Comparison of ENCODE assay signal across 8 cellular contexts in the genomic region with DNA sequence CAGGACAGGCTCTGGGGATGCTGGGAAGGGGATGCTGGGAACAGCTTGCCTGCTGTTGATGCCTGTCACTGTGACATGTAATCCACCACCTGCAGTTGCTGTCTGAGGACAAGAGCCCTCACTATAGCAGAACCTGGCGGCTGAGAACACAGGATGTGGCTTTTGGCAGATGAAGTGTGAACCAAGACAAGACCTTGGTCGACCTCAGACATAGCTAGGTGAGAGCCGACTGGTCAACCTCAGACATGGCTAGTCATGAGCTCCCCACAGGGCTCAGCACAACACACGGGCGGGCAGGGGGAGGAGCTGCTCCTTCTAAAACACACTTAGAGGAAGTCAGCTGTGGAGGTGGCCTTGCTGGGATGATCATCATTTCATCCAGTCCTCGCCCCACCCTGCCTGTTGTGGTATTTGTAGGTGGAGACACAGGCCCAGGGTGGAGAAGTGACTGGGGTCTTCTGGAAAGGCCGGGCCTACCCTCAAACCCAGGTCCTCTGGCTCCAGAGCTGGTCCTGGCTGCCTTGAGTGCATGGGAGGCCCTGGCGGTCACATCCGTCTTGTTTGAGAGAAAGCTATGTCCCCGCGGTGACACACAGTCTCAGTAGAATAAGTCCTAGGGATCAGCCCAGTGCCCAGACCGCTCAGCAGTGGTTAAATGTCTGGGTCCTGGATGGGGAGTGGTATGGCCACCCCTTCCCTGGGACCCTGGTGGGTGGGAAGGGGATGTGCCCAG. TPM values are rescaled to one million over a fixed set of nuclear protein-coding genes. Genes with fewer than 3 reads are reported as not detected.
DNase-seq lines count a peak whose midpoint lies in the region; ATAC-seq and TF ChIP-seq lines count a peak whose summit lies in the region.

No MANE protein-coding gene starts in this region.

- no peaks in the 10 kb centered on the region for H3K36me3 ChIP-seq in suprapubic skin

- H3K27ac Mint-ChIP-seq in stimulated activated effector memory CD8-positive, alpha-beta T cell treated with anti-CD3 and anti-CD28 coated beads, Interleukin-12 subunit alpha, Interleukin-12 subunit beta, amount 100 ng/mL, for 72 hours, result peak overlapping the region; percentile 94

- H3K4me3 Mint-ChIP-seq in stimulated activated effector memory CD8-positive, alpha-beta T cell treated with anti-CD3 and anti-CD28 coated beads, Interleukin-12 subunit alpha, Interleukin-12 subunit beta, amount 100 ng/mL, for 72 hours, result peak overlapping the region; percentile 73

- no peak for TF ChIP-seq POLR2A in suprapubic skin (IDR thresholded peaks at IDR 0.05)

- no peak overlapping the region for H3K27ac ChIP-seq in suprapubic skin

- no peak overlapping the region for H3K4me3 ChIP-seq in suprapubic skin

- no peak for TF ChIP-seq CTCF in suprapubic skin (IDR thresholded peaks at IDR 0.05)

- 55% methylated on average over 2 of the region's 12 CpGs for WGBS in suprapubic skin

- H3K9me3 Mint-ChIP-seq in stimulated activated effector memory CD8-positive, alpha-beta T cell treated with anti-CD3 and anti-CD28 coated beads, Interleukin-12 subunit alpha, Interleukin-12 subunit beta, amount 100 ng/mL, for 72 hours, result no peaks in the 10 kb centered on the region

- peaks cover 60% of the 10 kb centered on the region for H3K4me1 Mint-ChIP-seq in stimulated activated effector memory CD8-positive, alpha-beta T cell treated with anti-CD3 and anti-CD28 coated beads, Interleukin-12 subunit alpha, Interleukin-12 subunit beta, amount 100 ng/mL, for 72 hours

- TF ChIP-seq EP300 in suprapubic skin (IDR thresholded peaks at IDR 0.05), result no peak

- H3K9me3 ChIP-seq in suprapubic skin, result no peaks in the 10 kb centered on the region

- DNase-seq in NCI-H524 treated with DMSO at 0.1 percent for 48 hours (lab: John Stamatoyannopoulos, UW) (peak; percentile 29), left kidney (ENCODE audit: low read depth, low spot score) (peak; percentile 55), NCI-H2227 treated with DMSO at 0.1 percent for 48 hours (lab: John Stamatoyannopoulos, UW) (no peak), suprapubic skin (ENCODE audit: low spot score in 2 of 2) (no peak)
- peak; percentile 78 for DNase-seq in activated CD8-positive, alpha-beta memory T cell treated with anti-CD3 and anti-CD28 coated beads, Interleukin-2, amount 50 U/mL, for 4 hours
- DNase-seq in stimulated activated effector memory CD8-positive, alpha-beta T cell treated with anti-CD3 and anti-CD28 coated beads, Interleukin-12 subunit alpha, Interleukin-12 subunit beta, amount 100 ng/mL, for 72 hours (ENCODE audit: low spot score in 2 of 2), result peak; percentile 69 to 91

- H3K4me1 ChIP-seq in suprapubic skin, result peaks cover 12% of the 10 kb centered on the region

- peak; percentile 90 for ATAC-seq in GM18867 (IDR thresholded peaks at IDR 0.05; ENCODE audit: unreplicated experiment)
- ATAC-seq in HG02885 (IDR thresholded peaks at IDR 0.05; ENCODE audit: poor library complexity, unreplicated experiment), result peak; percentile 92
- ATAC-seq in stimulated activated effector memory CD8-positive, alpha-beta T cell treated with anti-CD3 and anti-CD28 coated beads, Interleukin-12 subunit alpha, Interleukin-12 subunit beta, amount 100 ng/mL, for 72 hours, result peak; percentile 99

- H3K36me3 Mint-ChIP-seq in stimulated activated effector memory CD8-positive, alpha-beta T cell treated with anti-CD3 and anti-CD28 coated beads, Interleukin-12 subunit alpha, Interleukin-12 subunit beta, amount 100 ng/mL, for 72 hours, result peaks cover 18% of the 10 kb centered on the region

- H3K27me3 ChIP-seq in suprapubic skin, result no peaks in the 10 kb centered on the region

RNA-seq across cellular contexts. Expression of gene SUSD3, which starts 6.1 kb away (rescaled TPM):
- total RNA-seq in suprapubic skin, result 1 to 10 TPM; 2.8 to 6.4 (median 5.1) TPM

RNA-seq across cellular contexts. Expression of gene CARD19, which starts 31.5 kb away (rescaled TPM):
- total RNA-seq in suprapubic skin, result 10 to 100 TPM; 43.2 to 63.6 (median 54.3) TPM

Comparison
In these comparisons a context has a peak if more than half of its experiments do, and no peak if none do; other contexts are left out.
1. DNase-seq: peak in NCI-H524 treated with DMSO at 0.1 percent for 48 hours (single experiment), activated CD8-positive, alpha-beta memory T cell treated with anti-CD3 and anti-CD28 coated beads, Interleukin-2, amount 50 U/mL, for 4 hours (single experiment), left kidney (single experiment) and stimulated activated effector memory CD8-positive, alpha-beta T cell treated with anti-CD3 and anti-CD28 coated beads, Interleukin-12 subunit alpha, Interleukin-12 subunit beta, amount 100 ng/mL, for 72 hours (2 of 2); none in NCI-H2227 treated with DMSO at 0.1 percent for 48 hours (single experiment) and suprapubic skin (0 of 2).
2. Peak in every context shown above with its lines, with median percentiles within 50 percentile points of each other: ATAC-seq.